27 cellular contexts compared by ENCODE assay signal in genomic region chr1:1178794-1179331, GRCh38. TPM values are rescaled to one million over a fixed set of nuclear protein-coding genes. Genes with fewer than 3 reads are reported as not detected.
DNase-seq lines count a peak whose midpoint lies in the region; ATAC-seq and TF ChIP-seq lines count a peak whose summit lies in the region.
"Had no signal": no experiment of that assay in that cellular context is flagged by ENCODE, and none has a peak within 500 bp of the region (broad histone marks: within the 10 kb centered on the region; RNA-seq: fewer than 3 reads in every experiment).

No MANE protein-coding gene starts in this region.

- H3K4me2 ChIP-seq in BLaER1 = peak overlapping the region; percentile 97
- H3K4me2 ChIP-seq in H9 (ENCODE audit: insufficient read depth, insufficient read length, low read length) = no peak overlapping the region

- H3K18ac ChIP-seq in H9 (ENCODE audit: insufficient read length, low read depth, low read length) = no peak overlapping the region

- no peak for ATAC-seq in left cardiac atrium
- ATAC-seq in natural killer cell treated with Interleukin-12 subunit alpha and Interleukin-12 subunit beta and Interleukin-15 and Interleukin-18, amount 100 ng/mL, for 72 hours = peak in 1 of 2 donors; percentile 2
- ATAC-seq in gastroesophageal sphincter = no peak
- no peak for ATAC-seq in HG03025 (IDR thresholded peaks at IDR 0.05; ENCODE audit: low FRiP score, unreplicated experiment)
- no peak for ATAC-seq in GM21526 (IDR thresholded peaks at IDR 0.05; ENCODE audit: low FRiP score, unreplicated experiment)
- ATAC-seq: body of pancreas had no signal

- H3K36me3 Mint-ChIP-seq in H9 (ENCODE audit: insufficient read depth in 1 of 3, low read depth in 3 of 3) = peaks cover 1 to 10% (median 4%) of the 10 kb centered on the region in 3 experiments; a peak in 4 of 7 replicates
- H3K36me3 Mint-ChIP-seq in natural killer cell treated with Interleukin-12 subunit alpha and Interleukin-12 subunit beta and Interleukin-15 and Interleukin-18, amount 100 ng/mL, for 72 hours = no peaks in the 10 kb centered on the region

- TF ChIP-seq POLR2A in gastroesophageal sphincter (IDR thresholded peaks at IDR 0.05) = no peak

- no peak overlapping the region for H3K27ac Mint-ChIP-seq in H9
- H3K27ac Mint-ChIP-seq in natural killer cell treated with Interleukin-12 subunit alpha and Interleukin-12 subunit beta and Interleukin-15 and Interleukin-18, amount 100 ng/mL, for 72 hours = no peak overlapping the region
- H3K27ac Mint-ChIP-seq: activated T-cell treated with anti-CD3 and anti-CD28 coated beads, Interleukin-2, amount 50 U/mL, for 24 hours; T-helper 2 cell treated with Interferon-gamma antibody and Interleukin-4, amounts not matched to agents 5 μg/mL and 100 μg/mL, for 36 hours had no signal

- no peak overlapping the region for H3K23ac ChIP-seq in H9 (ENCODE audit: insufficient read length, low read depth, low read length)

- no peak overlapping the region for H4K8ac ChIP-seq in H9 (replicated peaks; ENCODE audit: insufficient read length, low read depth, low read length)

- H2AFZ ChIP-seq in H9 (ENCODE audit: low read length) = no peak overlapping the region
- H2AFZ ChIP-seq: GM23248 had no signal

- no peaks in the 10 kb centered on the region for H3K36me3 ChIP-seq in BLaER1
- no peaks in the 10 kb centered on the region for H3K36me3 ChIP-seq in gastroesophageal sphincter
- H3K36me3 ChIP-seq: transverse colon had no signal

- no peak overlapping the region for H4K5ac ChIP-seq in H9 (ENCODE audit: insufficient read length, low read depth, low read length)

- peak overlapping the region; percentile 69 for H3K27ac ChIP-seq in BLaER1
- no peak overlapping the region for H3K27ac ChIP-seq in H9 (ENCODE audit: insufficient read length, low read depth, low read length)
- no peak overlapping the region for H3K27ac ChIP-seq in gastroesophageal sphincter
- H3K27ac ChIP-seq: body of pancreas, dorsolateral prefrontal cortex, GM23248, HL-60, skin epidermis, transverse colon had no signal

- no peaks in the 10 kb centered on the region for H3K9me3 ChIP-seq in BLaER1
- H3K9me3 ChIP-seq in H9 (ENCODE audit: control insufficient read depth, low read depth, low read length) = no peaks in the 10 kb centered on the region
- H3K9me3 ChIP-seq in gastroesophageal sphincter = no peaks in the 10 kb centered on the region
- H3K9me3 ChIP-seq: body of pancreas, transverse colon had no signal

- no peaks in the 10 kb centered on the region for H3K79me2 ChIP-seq in H9 (ENCODE audit: insufficient read depth, low read length)

- H2AK5ac ChIP-seq in H9 (ENCODE audit: insufficient read length, low read length) = no peak overlapping the region

- TF ChIP-seq EP300 in gastroesophageal sphincter (IDR thresholded peaks at IDR 0.05) = no peak

- TF ChIP-seq CTCF in H9 (conservative IDR thresholded peaks at IDR 0.05) (no peak), gastroesophageal sphincter (IDR thresholded peaks at IDR 0.05) (no peak)

- intact Hi-C loops in left cardiac atrium (cut with DNase I) = no loop called here

- H3K4ac ChIP-seq in H9 (ENCODE audit: low read depth, low read length) = no peak overlapping the region

- peak overlapping the region; percentile 36 for H3K4me3 ChIP-seq in BLaER1
- H3K4me3 ChIP-seq in gastroesophageal sphincter = no peak overlapping the region
- H3K4me3 ChIP-seq: body of pancreas, dorsolateral prefrontal cortex, GM23248, skin epidermis, transverse colon had no signal

- H4K91ac ChIP-seq in H9 (ENCODE audit: insufficient read length, low read depth, low read length) = no peak overlapping the region

- WGBS in H9 (ENCODE audit: extremely low coverage, insufficient read length, low lambda C conversion rate) = no CpG with 5 or more reads among the region's 32 CpGs
- WGBS in gastroesophageal sphincter (ENCODE audit: low coverage in 1 of 2), 2 donors = no CpG with 5 or more reads among the region's 32 CpGs

- no peak overlapping the region for H2BK120ac ChIP-seq in H9 (ENCODE audit: low read depth, low read length, poor library complexity, severe bottlenecking)

- H3K9me3 Mint-ChIP-seq in H9 = peaks cover 0 to 4% of the 10 kb centered on the region in 2 experiments; a peak in 2 of 5 replicates
- no peaks in the 10 kb centered on the region for H3K9me3 Mint-ChIP-seq in natural killer cell treated with Interleukin-12 subunit alpha and Interleukin-12 subunit beta and Interleukin-15 and Interleukin-18, amount 100 ng/mL, for 72 hours
- H3K9me3 Mint-ChIP-seq: activated T-cell treated with anti-CD3 and anti-CD28 coated beads, Interleukin-2, amount 50 U/mL, for 24 hours; T-helper 2 cell treated with Interferon-gamma antibody and Interleukin-4, amounts not matched to agents 5 μg/mL and 100 μg/mL, for 36 hours had no signal

- peak; percentile 26 for DNase-seq in H9
- peak; percentile 17 for DNase-seq in left cardiac atrium
- peak; percentile 55 for DNase-seq in natural killer cell treated with Interleukin-12 subunit alpha and Interleukin-12 subunit beta and Interleukin-15 and Interleukin-18, amount 100 ng/mL, for 72 hours (ENCODE audit: low spot score)
- DNase-seq: ACHN; activated CD4-positive, alpha-beta T cell treated with anti-CD3 and anti-CD28 coated beads for 48 hours; activated CD8-positive, alpha-beta memory T cell treated with anti-CD3 and anti-CD28 coated beads for 24 hours; activated T-cell treated with anti-CD3 and anti-CD28 coated beads, Interleukin-2, amount 50 U/mL, for 24 hours; C1 segment of cervical spinal cord; cerebellar nuclear complex; DMS79 treated with DMSO at 0.1 percent for 48 hours; GM23248; NCI-H1417; RPMI8226; stimulated activated CD4-positive, alpha-beta T cell treated with anti-CD3 and anti-CD28 coated beads, Interleukin-1b, Interleukin-23, amount 100 ng/mL, for 48 hours; transverse colon had no signal

- H2BK20ac ChIP-seq in H9 (ENCODE audit: low read depth, low read length, poor library complexity, severe bottlenecking) = no peak overlapping the region

- H3K23me2 ChIP-seq in H9 (ENCODE audit: insufficient read length, low read depth, low read length, poor library complexity, severe bottlenecking) = no peaks in the 10 kb centered on the region

- peak overlapping the region; percentile 60 for H3K9ac ChIP-seq in BLaER1
- no peak overlapping the region for H3K9ac ChIP-seq in H9 (ENCODE audit: extremely low read depth, insufficient read length, low read length)
- H3K9ac ChIP-seq: GM23248 had no signal

- H2BK12ac ChIP-seq in H9 (ENCODE audit: insufficient read length, low read depth, low read length) = no peak overlapping the region

- H2BK5ac ChIP-seq in H9 (ENCODE audit: insufficient read length, low read length) = no peak overlapping the region

- H3K4me1 ChIP-seq in BLaER1 (peaks cover 97% of the 10 kb centered on the region), H9 (ENCODE audit: insufficient read depth, low read length) (peaks cover 3% of the 10 kb centered on the region; the same call in 1 of the 2 replicates), gastroesophageal sphincter (peaks cover 0 to 6% (median 0%) of the 10 kb centered on the region in 3 donors)
- H3K4me1 ChIP-seq: body of pancreas had no signal

- H3K79me1 ChIP-seq in H9 (ENCODE audit: insufficient read depth, low read depth, low read length, poor library complexity, severe bottlenecking) = no peaks in the 10 kb centered on the region

- H3K4me3 Mint-ChIP-seq in H9 = no peak overlapping the region
- no peak overlapping the region for H3K4me3 Mint-ChIP-seq in natural killer cell treated with Interleukin-12 subunit alpha and Interleukin-12 subunit beta and Interleukin-15 and Interleukin-18, amount 100 ng/mL, for 72 hours
- H3K4me3 Mint-ChIP-seq: activated T-cell treated with anti-CD3 and anti-CD28 coated beads, Interleukin-2, amount 50 U/mL, for 24 hours; T-helper 2 cell treated with Interferon-gamma antibody and Interleukin-4, amounts not matched to agents 5 μg/mL and 100 μg/mL, for 36 hours had no signal

- H3K56ac ChIP-seq in H9 (ENCODE audit: insufficient read length, low read depth, low read length) = no peak overlapping the region

- no peak overlapping the region for H2BK15ac ChIP-seq in H9 (ENCODE audit: low read depth, low read length)

- H4K20me1 ChIP-seq in BLaER1 (peaks cover 6% of the 10 kb centered on the region; the same call in 1 of the 2 replicates), H9 (ENCODE audit: control insufficient read depth, insufficient read depth, insufficient read length) (no peaks in the 10 kb centered on the region)

- no peak overlapping the region for H3K14ac ChIP-seq in H9 (ENCODE audit: insufficient read depth, low read length)

- H3T11ph ChIP-seq in H9 (ENCODE audit: low read length) = no peak overlapping the region

- H3K4me1 Mint-ChIP-seq in H9 = peaks cover 18 to 27% of the 10 kb centered on the region in 2 experiments
- H3K4me1 Mint-ChIP-seq in natural killer cell treated with Interleukin-12 subunit alpha and Interleukin-12 subunit beta and Interleukin-15 and Interleukin-18, amount 100 ng/mL, for 72 hours (ENCODE audit: low read depth in 2 of 2) = peaks cover 8 to 23% of the 10 kb centered on the region in 2 donors

- H3K27me3 ChIP-seq in BLaER1 = 0 out of 2 replicates have a peak, but pooled peaks cover 10% of the 10 kb centered on the region
- H3K27me3 ChIP-seq in H9 (ENCODE audit: insufficient read depth, low read length) = no peaks in the 10 kb centered on the region
- H3K27me3 ChIP-seq in gastroesophageal sphincter = peaks cover 94% of the 10 kb centered on the region
- H3K27me3 ChIP-seq: body of pancreas had no signal

- peaks cover 11% of the 10 kb centered on the region for H3K27me3 Mint-ChIP-seq in H9 (ENCODE audit: low read depth)
- H3K27me3 Mint-ChIP-seq in natural killer cell treated with Interleukin-12 subunit alpha and Interleukin-12 subunit beta and Interleukin-15 and Interleukin-18, amount 100 ng/mL, for 72 hours = peaks cover 9 to 13% of the 10 kb centered on the region in 2 donors

RNA-seq across cellular contexts. Expression of gene TTLL10, which starts 5.2 kb away (rescaled TPM):
- total RNA-seq in H9 (2021) = 0.68 and 0.79 TPM in 2 replicates
- not detected for total RNA-seq in left cardiac atrium
- total RNA-seq in natural killer cell treated with Interleukin-12 subunit alpha and Interleukin-12 subunit beta and Interleukin-15 and Interleukin-18, amount 100 ng/mL, for 72 hours = under 1 TPM in 1 of 2 donors, not detected in 1; 0.31 TPM
- under 1 TPM in 1 of 4 donors, not detected in 3; 0.23 TPM for total RNA-seq in gastroesophageal sphincter
- total RNA-seq: glomerular endothelial cell, GM23248, NCI-H460, pulmonary artery endothelial cell had no signal

RNA-seq across cellular contexts. Expression of gene TNFRSF18, which starts 27.5 kb away (rescaled TPM):
- total RNA-seq in H9 (2021) (1.9 and 2.0 TPM in 2 replicates), left cardiac atrium (under 1 TPM in 1 of 2 donors, not detected in 1; 0.44 TPM), gastroesophageal sphincter (1 to 10 TPM in 1 of 4 donors, under 1 TPM in 1, not detected in 2; 0.35 to 2.2 TPM)
- 100 to 1,000 TPM; 295 to 591 TPM for total RNA-seq in natural killer cell treated with Interleukin-12 subunit alpha and Interleukin-12 subunit beta and Interleukin-15 and Interleukin-18, amount 100 ng/mL, for 72 hours
- total RNA-seq: body of pancreas, GM23248, NCI-H460, pulmonary artery endothelial cell had no signal

RNA-seq across cellular contexts. Expression of gene TNFRSF4, which starts 35.1 kb away (rescaled TPM):
- total RNA-seq in H9 (2021) (0.24 and 0.33 TPM in 2 replicates), left cardiac atrium (1 to 10 TPM; 1.2 to 1.6 TPM), gastroesophageal sphincter (1 to 10 TPM in 3 of 4 donors, under 1 TPM in 1; 0.93 to 1.6 (median 1.3) TPM)
- 100 to 1,000 TPM in 1 of 2 donors, 10 to 100 TPM in 1; 56.8 to 305 TPM for total RNA-seq in natural killer cell treated with Interleukin-12 subunit alpha and Interleukin-12 subunit beta and Interleukin-15 and Interleukin-18, amount 100 ng/mL, for 72 hours
- total RNA-seq: GM23248, NCI-H460 had no signal

RNA-seq across cellular contexts. Expression of gene SDF4, which starts 52.9 kb away (rescaled TPM):
- total RNA-seq in H9 (2021) (82.0 and 84.7 TPM in 2 replicates), left cardiac atrium (100 to 1,000 TPM; 132 to 173 TPM), gastroesophageal sphincter (100 to 1,000 TPM in 2 of 4 donors, 10 to 100 TPM in 2; 84.2 to 115 (median 93.9) TPM)
- 100 to 1,000 TPM; 243 to 251 TPM for total RNA-seq in natural killer cell treated with Interleukin-12 subunit alpha and Interleukin-12 subunit beta and Interleukin-15 and Interleukin-18, amount 100 ng/mL, for 72 hours

RNA-seq across cellular contexts. Expression of gene B3GALT6, which starts 53.2 kb away (rescaled TPM):
- total RNA-seq in H9 (2021) (27.0 and 27.1 TPM in 2 replicates), left cardiac atrium (10 to 100 TPM; 11.3 to 16.0 TPM), gastroesophageal sphincter (10 to 100 TPM; 12.3 to 24.1 (median 15.0) TPM)
- total RNA-seq in natural killer cell treated with Interleukin-12 subunit alpha and Interleukin-12 subunit beta and Interleukin-15 and Interleukin-18, amount 100 ng/mL, for 72 hours = 10 to 100 TPM; 23.8 to 28.1 TPM

Comparison
In these comparisons a context has a peak if more than half of its experiments do, and no peak if none do; other contexts are left out.
1. RNA of gene TNFRSF18, which starts 27.5 kb away (total RNA-seq): 295 to 591 TPM in natural killer cell treated with Interleukin-12 subunit alpha and Interleukin-12 subunit beta and Interleukin-15 and Interleukin-18, amount 100 ng/mL, for 72 hours; 1.9 to 2.0 TPM in H9, 0.44 TPM in left cardiac atrium and 0.35 to 2.2 TPM in gastroesophageal sphincter; every median in the first group is over 10 times any median in the second.
2. RNA of gene TNFRSF4, which starts 35.1 kb away (total RNA-seq): 56.8 to 305 TPM in natural killer cell treated with Interleukin-12 subunit alpha and Interleukin-12 subunit beta and Interleukin-15 and Interleukin-18, amount 100 ng/mL, for 72 hours; 1.2 to 1.6 TPM in left cardiac atrium, 0.93 to 1.6 TPM in gastroesophageal sphincter and 0.24 to 0.33 TPM in H9; every median in the first group is over 10 times any median in the second.
3. Peak in every context shown above with its lines, with median percentiles within 50 percentile points of each other: DNase-seq.